In genomic region chr11:65803797-65804492, GRCh38 we compare ENCODE assay signal across 2 cellular contexts.
TF ChIP-seq lines count a peak whose summit lies in the region.

No MANE protein-coding gene starts in this region.

TF ChIP-seq in IMR-90, 13 proteins besides CTCF, POLR2A, EP300 and RAD21:
- no peak for TF ChIP-seq RCOR1 (IDR thresholded peaks at IDR 0.05; ENCODE audit: insufficient replicate concordance, low read length)
- no peak for TF ChIP-seq USF2 (IDR thresholded peaks at IDR 0.05; ENCODE audit: low read depth, low read length)
- TF ChIP-seq BHLHE40 (IDR thresholded peaks at IDR 0.05; ENCODE audit: low read depth, low read length) = no peak
- TF ChIP-seq MAFK (IDR thresholded peaks at IDR 0.05; ENCODE audit: low read depth, low read length) = no peak
- no peak for TF ChIP-seq CHD1 (IDR thresholded peaks at IDR 0.05; ENCODE audit: low read depth, low read length)
- no peak for TF ChIP-seq MXI1 (IDR thresholded peaks at IDR 0.05; ENCODE audit: borderline replicate concordance, low read depth, low read length)
- no peak for TF ChIP-seq CEBPB (IDR thresholded peaks at IDR 0.05; ENCODE audit: low read depth, low read length)
- TF ChIP-seq FOS (IDR thresholded peaks at IDR 0.05; ENCODE audit: low read depth, low read length) = no peak
- no peak for TF ChIP-seq SMC3 (IDR thresholded peaks at IDR 0.05; ENCODE audit: low read depth, low read length)
- no peak for TF ChIP-seq ELK1 (IDR thresholded peaks at IDR 0.05; ENCODE audit: borderline replicate concordance, low read depth, low read length)
- TF ChIP-seq MAZ (IDR thresholded peaks at IDR 0.05; ENCODE audit: borderline replicate concordance, low read depth, low read length) = no peak

TF ChIP-seq in H1, 55 proteins besides CTCF, POLR2A, EP300 and RAD21:
- no peak for TF ChIP-seq CBX8 (IDR thresholded peaks at IDR 0.05; ENCODE audit: borderline replicate concordance, low read depth, low read length)
- no peak for TF ChIP-seq ZNF274 (IDR thresholded peaks at IDR 0.05; ENCODE audit: borderline replicate concordance, extremely low read depth, low read length)
- TF ChIP-seq CREB1 (IDR thresholded peaks at IDR 0.05) = no peak
- TF ChIP-seq CBX5 (IDR thresholded peaks at IDR 0.05; ENCODE audit: low read depth, low read length) = no peak
- no peak for TF ChIP-seq SP1 (IDR thresholded peaks at IDR 0.05; ENCODE audit: low read depth, low read length)
- no peak for TF ChIP-seq USF2 (IDR thresholded peaks at IDR 0.05; ENCODE audit: low read length)
- no peak for TF ChIP-seq POU5F1 (IDR thresholded peaks at IDR 0.05; ENCODE audit: low read depth, low read length)
- no peak for TF ChIP-seq HDAC2 (IDR thresholded peaks at IDR 0.05; ENCODE audit: borderline replicate concordance in 1 of 2, low read depth in 2 of 2, low read length in 2 of 2)
- TF ChIP-seq CHD1 (IDR thresholded peaks at IDR 0.05; ENCODE audit: low read depth, low read length) = no peak
- TF ChIP-seq BACH1 (IDR thresholded peaks at IDR 0.05; ENCODE audit: low read length) = no peak
